In the genomic region with DNA sequence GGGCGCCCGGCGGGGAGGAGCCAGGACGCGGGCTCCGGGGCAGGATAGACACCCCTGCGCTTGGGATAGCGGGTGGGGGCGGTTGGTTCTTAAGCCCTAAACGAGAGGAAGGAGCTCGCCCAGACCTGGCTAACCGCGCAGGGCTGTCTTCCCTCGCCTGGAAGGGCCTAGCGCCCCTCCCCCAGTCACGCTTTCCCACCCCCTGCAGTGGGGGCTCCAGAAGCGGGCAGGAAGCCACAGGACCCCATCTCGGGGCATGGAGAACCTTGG, we compare ENCODE assay signal across 11 cellular contexts. TPM values are rescaled to one million over a fixed set of nuclear protein-coding genes. Genes with fewer than 3 reads are reported as not detected.
DNase-seq lines count a peak whose midpoint lies in the region; ATAC-seq and TF ChIP-seq lines count a peak whose summit lies in the region.
"Had no signal": no experiment of that assay in that cellular context is flagged by ENCODE, and none has a peak within 500 bp of the region (broad histone marks: within the 10 kb centered on the region; RNA-seq: fewer than 3 reads in every experiment).

No MANE protein-coding gene starts in this region.

- H3K4me1 ChIP-seq in A673 (ENCODE audit: insufficient read depth, low read length, poor library complexity, severe bottlenecking) = peaks cover 11% of the 10 kb centered on the region
- peaks cover 32% of the 10 kb centered on the region for H3K4me1 ChIP-seq in HUES64 (ENCODE audit: insufficient read depth, low read length)
- H3K4me1 ChIP-seq in neuron (ENCODE audit: insufficient read depth, low read length) = peaks cover 42% of the 10 kb centered on the region

- POLR2A ChIA-PET in A673 (lab: Charles Lee; ENCODE audit: low non-redundant PET) = no interaction called here

- DNase-seq in A673 (ENCODE audit: low spot score) (no peak), epithelial cell of esophagus (ENCODE audit: low read depth) (no peak), NCI-H2171 (lab: John Stamatoyannopoulos, UW) (no peak), glomerular visceral epithelial cell (ENCODE audit: extremely low spot score) (no peak), NCI-H774 (lab: John Stamatoyannopoulos, UW) (no peak)
- DNase-seq: uterus had no signal

- CTCF ChIA-PET in A673 (lab: Charles Lee) = no interaction called here

- peak overlapping the region; percentile 86 for H2AFZ ChIP-seq in neuron (ENCODE audit: low read depth, low read length)

- H3K9ac ChIP-seq in HUES64 (ENCODE audit: low read depth, low read length) = no peak overlapping the region
- H3K9ac ChIP-seq: BLaER1 had no signal

- peaks cover 89% of the 10 kb centered on the region for H3K27me3 ChIP-seq in A673 (replicated peaks; ENCODE audit: insufficient read depth, low read depth, low read length, poor library complexity)
- peaks cover 100% of the 10 kb centered on the region for H3K27me3 ChIP-seq in HUES64 (ENCODE audit: insufficient read depth, low read length)
- H3K27me3 ChIP-seq in neuron (ENCODE audit: insufficient read depth, low read length) = peaks cover 52% of the 10 kb centered on the region

- TF ChIP-seq CTCF in A673 (conservative IDR thresholded peaks at IDR 0.05; ENCODE audit: low read depth, low read length) = no peak
- no peak for TF ChIP-seq CTCF in epithelial cell of esophagus (IDR thresholded peaks at IDR 0.05; ENCODE audit: insufficient read depth, low read depth, low read length, missing control alignments)

- H3K9me3 ChIP-seq in A673 (ENCODE audit: low read depth, low read length, poor library complexity, severe bottlenecking) (no peaks in the 10 kb centered on the region), HUES64 (ENCODE audit: insufficient read depth, low read depth, low read length) (no peaks in the 10 kb centered on the region), neuron (ENCODE audit: low read length) (peaks cover 4% of the 10 kb centered on the region)
- H3K9me3 ChIP-seq: uterus had no signal

- H3K36me3 ChIP-seq in A673 (ENCODE audit: insufficient read depth, low read length, poor library complexity, severe bottlenecking) (no peaks in the 10 kb centered on the region), HUES64 (ENCODE audit: insufficient read depth, low read length) (no peaks in the 10 kb centered on the region), neuron (ENCODE audit: insufficient read depth, low read length) (no peaks in the 10 kb centered on the region)
- H3K36me3 ChIP-seq: BLaER1, uterus had no signal

- ATAC-seq in GM18909 (IDR thresholded peaks at IDR 0.05; ENCODE audit: poor library complexity, unreplicated experiment) = no peak

- H3K4me3 ChIP-seq in A673 (ENCODE audit: low read depth, low read length, poor library complexity, severe bottlenecking) = peak overlapping the region; percentile 32
- peak overlapping the region; percentile 46 for H3K4me3 ChIP-seq in HUES64 (ENCODE audit: low read length)
- H3K4me3 ChIP-seq in epithelial cell of esophagus (ENCODE audit: low read length) = peak overlapping the region; percentile 45
- H3K4me3 ChIP-seq in neuron (ENCODE audit: low read length) = peak overlapping the region; percentile 42
- H3K4me3 ChIP-seq: BLaER1, uterus had no signal

- intact Hi-C loops in A673 (cut with micrococcal nuclease; ENCODE audit: unreplicated experiment) = loop anchor here (2.0 kb wide), 1 partner anchor 667 kb away; no protein-coding TSS in a partner anchor

- 7% methylated on average over 18 of the region's 18 CpGs for WGBS in HUES64

- H3K27ac ChIP-seq in A673 (ENCODE audit: low read depth, low read length, poor library complexity, severe bottlenecking) = no peak overlapping the region
- H3K27ac ChIP-seq in HUES64 (ENCODE audit: low read depth, low read length) = no peak overlapping the region
- H3K27ac ChIP-seq: BLaER1, epithelial cell of prostate, uterus had no signal

- no TSS peak for BruUV-seq in A673 (replicated peaks; lab: Mats Ljungman, UMichigan)

RNA-seq across cellular contexts. Expression of a gene that starts 6.5 kb away (rescaled TPM):
- total RNA-seq in A673 (2021) = not detected in 2 replicates
- 0.20 TPM for polyA plus RNA-seq in HUES64 (2013, experiment 1 of 2)
- polyA plus RNA-seq in HUES64 (2013, experiment 2 of 2) = 0.57 TPM
